ENCODE assay signal across 1 cellular context in genomic region chr3:195043612-195044144, GRCh38.
A peak's percentile ranks its signal among the peaks of the same experiment; 100 is the strongest.
TF ChIP-seq lines count a peak whose summit lies in the region.

No MANE protein-coding gene starts in this region.

TF ChIP-seq in HEK293, 187 proteins besides CTCF, POLR2A, EP300 and RAD21 (continued from another document):
- TF ChIP-seq ZNF521 (tag by site-specific recombination; IDR thresholded peaks at IDR 0.05) = no peak
- no peak for TF ChIP-seq ZNF302 (tag by site-specific recombination; IDR thresholded peaks at IDR 0.05; ENCODE audit: low read depth)
- TF ChIP-seq ZIC2 (tag by site-specific recombination; IDR thresholded peaks at IDR 0.05) = peak; percentile 74
- peak; percentile 63 for TF ChIP-seq BCL6B (tag by site-specific recombination; IDR thresholded peaks at IDR 0.05)
TF ChIP-seq in HEK293: peak in this region for 3.
